In the genomic region with DNA sequence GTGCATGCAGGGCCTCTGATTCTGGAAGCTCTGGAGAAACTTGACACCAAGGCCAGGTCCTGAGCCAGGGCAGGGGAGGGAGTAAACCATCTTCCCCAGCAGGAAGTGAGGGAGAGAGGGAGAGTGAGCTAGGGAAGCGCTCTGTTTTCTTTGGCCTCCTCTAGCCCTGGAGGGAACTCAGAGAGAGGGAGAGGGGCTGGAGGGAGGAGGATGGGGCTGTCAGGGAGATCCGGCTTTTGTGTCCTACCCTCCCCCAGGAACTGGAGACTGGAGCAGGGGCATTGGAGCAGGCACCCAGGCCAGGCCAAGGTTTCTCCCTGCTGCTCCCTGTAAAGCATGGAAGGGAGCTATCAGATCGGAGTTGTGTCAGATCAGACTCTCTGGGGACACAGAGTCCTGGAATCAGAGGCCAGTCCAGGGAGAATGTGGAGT, we compare ENCODE assay signal across 10 cellular contexts. TPM values are rescaled to one million over a fixed set of nuclear protein-coding genes. Genes with fewer than 3 reads are reported as not detected.
DNase-seq lines count a peak whose midpoint lies in the region; ATAC-seq, FAIRE-seq and TF ChIP-seq lines count a peak whose summit lies in the region.
"Had no signal": no experiment of that assay in that cellular context is flagged by ENCODE, and none has a peak within 500 bp of the region (broad histone marks: within the 10 kb centered on the region; RNA-seq: fewer than 3 reads in every experiment).

No MANE protein-coding gene starts in this region.

- H3K27ac Mint-ChIP-seq in astrocyte (ENCODE audit: unreplicated experiment) = peak overlapping the region; percentile 77

- intact Hi-C loops in sciatic nerve (cut with DNase I) (no loop called here), stomach (cut with DNase I; ENCODE audit: low total_unique reads) (no loop called here)

- no peak overlapping the region for H3K4me3 Mint-ChIP-seq in astrocyte (ENCODE audit: unreplicated experiment)

- FAIRE-seq in astrocyte (lab: Jason Lieb, UNC) = no peak
- FAIRE-seq: G401.6 had no signal

- peak overlapping the region; percentile 33 for H3K9ac ChIP-seq in astrocyte (ENCODE audit: low read length)

- H3K27me3 ChIP-seq in astrocyte (ENCODE audit: insufficient read depth, low read length) (no peaks in the 10 kb centered on the region), hepatocyte (no peaks in the 10 kb centered on the region), stomach (no peaks in the 10 kb centered on the region)

- no peak for TF ChIP-seq CTCF in astrocyte (IDR thresholded peaks at IDR 0.05; ENCODE audit: insufficient read depth, low read depth, low read length)
- TF ChIP-seq CTCF in hepatocyte (IDR thresholded peaks at IDR 0.05; ENCODE audit: poor library complexity) = no peak
- no peak for TF ChIP-seq CTCF in stomach (IDR thresholded peaks at IDR 0.05)

- H3K27me3 Mint-ChIP-seq in astrocyte (ENCODE audit: low read depth, unreplicated experiment) = peaks cover 3% of the 10 kb centered on the region

- H3K9me3 Mint-ChIP-seq in astrocyte (ENCODE audit: unreplicated experiment) = no peaks in the 10 kb centered on the region

- no peak overlapping the region for H3K4me3 ChIP-seq in astrocyte (ENCODE audit: insufficient read depth, low read depth, low read length)
- H3K4me3 ChIP-seq in hepatocyte = no peak overlapping the region
- H3K4me3 ChIP-seq in stomach = no peak overlapping the region

- ATAC-seq in sciatic nerve = peak; percentile 92
- no peak for ATAC-seq in HG02884 (IDR thresholded peaks at IDR 0.05; ENCODE audit: unreplicated experiment)

- H4K20me1 ChIP-seq in astrocyte (ENCODE audit: insufficient read depth, low read length) (no peaks in the 10 kb centered on the region), hepatocyte (ENCODE audit: insufficient read depth, poor library complexity, severe bottlenecking) (no peaks in the 10 kb centered on the region)

- H3K4me1 ChIP-seq in astrocyte (ENCODE audit: insufficient read depth, low read length) = peaks cover 28% of the 10 kb centered on the region
- H3K4me1 ChIP-seq in hepatocyte (ENCODE audit: insufficient read depth) = peaks cover 18% of the 10 kb centered on the region
- H3K4me1 ChIP-seq in stomach = peaks cover 0 to 5% (median 2%) of the 10 kb centered on the region in 4 donors

- peaks cover 38% of the 10 kb centered on the region for H3K4me1 Mint-ChIP-seq in astrocyte (ENCODE audit: low read depth, unreplicated experiment)

- H3K9me3 ChIP-seq in astrocyte (ENCODE audit: insufficient read depth, low read depth, low read length) = no peaks in the 10 kb centered on the region
- no peaks in the 10 kb centered on the region for H3K9me3 ChIP-seq in hepatocyte (ENCODE audit: low read depth)
- H3K9me3 ChIP-seq in stomach = no peaks in the 10 kb centered on the region

- H2AFZ ChIP-seq in astrocyte (ENCODE audit: low read depth, low read length) = peak overlapping the region; percentile 72
- H2AFZ ChIP-seq in hepatocyte = peak overlapping the region; percentile 55

- TF ChIP-seq EP300 in stomach (IDR thresholded peaks at IDR 0.05) = no peak

- H3K36me3 ChIP-seq in astrocyte (ENCODE audit: insufficient read depth, low read length) (no peaks in the 10 kb centered on the region), hepatocyte (replicated peaks; ENCODE audit: insufficient read depth, low read depth) (no peaks in the 10 kb centered on the region), stomach (no peaks in the 10 kb centered on the region)

- H3K27ac ChIP-seq in astrocyte (ENCODE audit: low read depth, low read length) = no peak overlapping the region
- H3K27ac ChIP-seq in hepatocyte = peak overlapping the region; percentile 69
- no peak overlapping the region for H3K27ac ChIP-seq in stomach

- TF ChIP-seq POLR2A in stomach (IDR thresholded peaks at IDR 0.05) = no peak

- H3K4me2 ChIP-seq in astrocyte (ENCODE audit: low read length) (peak overlapping the region; percentile 57), hepatocyte (peak overlapping the region; percentile 37)

- no peaks in the 10 kb centered on the region for H3K9me2 ChIP-seq in hepatocyte (replicated peaks; ENCODE audit: insufficient read depth)

- DNase-seq in HT1080 (ENCODE audit: low read depth) (peak; percentile 70), astrocyte (ENCODE audit: low read depth) (peak; percentile 79), hepatocyte (ENCODE audit: low spot score) (peak; percentile 48), sciatic nerve (ENCODE audit: low spot score) (no peak), stomach (no peak), pons (ENCODE audit: low spot score) (no peak), amniotic stem cell (lab: John Stamatoyannopoulos, UW) (no peak)
- DNase-seq: NCI-H446 treated with DMSO at 0.1 percent for 48 hours had no signal

- H3K79me2 ChIP-seq in astrocyte (ENCODE audit: insufficient read depth, low read length) = no peaks in the 10 kb centered on the region
- H3K79me2 ChIP-seq in hepatocyte = no peaks in the 10 kb centered on the region

- 66% methylated on average over 3 of the region's 3 CpGs for WGBS in hepatocyte (ENCODE audit: low lambda C conversion rate, missing lambda C conversion rate)
- whole genome bisulfite sequencing in stomach, 5 donors = 60 to 70% (median 63%) methylated on average over 3 of the region's 3 CpGs

- H3K36me3 Mint-ChIP-seq in astrocyte (ENCODE audit: low read depth, unreplicated experiment) = no peaks in the 10 kb centered on the region

RNA-seq across cellular contexts. Expression of a gene that starts 22.7 kb away (rescaled TPM):
- 5.4 and 11.4 TPM in 2 replicates for total RNA-seq in HT1080 (2014; rRNA removed; shearing (Covaris generic))
- polyA plus RNA-seq in HT1080 (2015; cell fraction: cytosol; rRNA removed) = 7.4 and 8.1 TPM in 2 replicates
- polyA plus RNA-seq in HT1080 (2015; cell fraction: nucleus; rRNA removed) = 22.7 and 37.0 TPM in 2 replicates
- total RNA-seq in astrocyte (6.9 and 9.7 TPM in 2 replicates), hepatocyte (278 and 339 TPM in 2 replicates), sciatic nerve (367 TPM), stomach (100 to 1,000 TPM in 1 of 5 donors, 10 to 100 TPM in 4; 25.1 to 176 (median 66.8) TPM)
- polyA plus RNA-seq in hepatocyte (270 and 281 TPM in 2 replicates), stomach (10 to 100 TPM; 15.4 to 36.4 (median 31.7) TPM)

Comparison
In these comparisons a context has a peak if more than half of its experiments do, and no peak if none do; other contexts are left out.
1. DNase-seq: peak in HT1080 (single experiment), astrocyte (single experiment) and hepatocyte (single experiment); none in sciatic nerve (single experiment), stomach (single experiment), pons (single experiment) and amniotic stem cell (single experiment).